23 cellular contexts compared by ENCODE assay signal in genomic region chr14:35419429-35419841, GRCh38. TPM values are rescaled to one million over a fixed set of nuclear protein-coding genes. Genes with fewer than 3 reads are reported as not detected.
DNase-seq lines count a peak whose midpoint lies in the region; ATAC-seq, FAIRE-seq and TF ChIP-seq lines count a peak whose summit lies in the region.
"Had no signal": no experiment of that assay in that cellular context is flagged by ENCODE, and none has a peak within 500 bp of the region (broad histone marks: within the 10 kb centered on the region; RNA-seq: fewer than 3 reads in every experiment).

No MANE protein-coding gene starts in this region.

- H3K9me3 ChIP-seq in PC-3 (ENCODE audit: low read length) (no peaks in the 10 kb centered on the region), mammary epithelial cell (replicated peaks; ENCODE audit: insufficient read depth, low read length) (no peaks in the 10 kb centered on the region), keratinocyte (ENCODE audit: control insufficient read depth, low read depth, low read length) (no peaks in the 10 kb centered on the region)

- dilution Hi-C loops in mammary epithelial cell (cut with HindIII; ENCODE audit: low sequenced_read_pairs) (no loop called here), keratinocyte (cut with MboI; ENCODE audit: extremely low pct_ligation_motif_present, low sequenced_read_pairs) (no loop called here)

- H2AFZ ChIP-seq in PC-3 (ENCODE audit: low read length) (peak overlapping the region; percentile 66), mammary epithelial cell (ENCODE audit: low read depth, low read length) (peak overlapping the region; percentile 57), keratinocyte (ENCODE audit: control insufficient read depth, low read length) (peak overlapping the region; percentile 33)

- POLR2A ChIA-PET in PC-3 (lab: Charles Lee; ENCODE audit: unreplicated experiment), result interaction anchor here (0.6 kb wide), 1 partner anchor 191 kb away, joined by 16 read pairs; no protein-coding TSS in a partner anchor

- intact Hi-C loops in PC-3 (cut with micrococcal nuclease) (no loop called here), mammary epithelial cell (cut with micrococcal nuclease) (no loop called here)

- 97% methylated on average over 4 of the region's 7 CpGs for WGBS in mammary epithelial cell (ENCODE audit: low coverage, missing lambda C conversion rate)

- H3K4me3 ChIP-seq in PC-3 (ENCODE audit: low read length) (no peak overlapping the region), mammary epithelial cell (replicated peaks in 1 of 3; ENCODE audit: insufficient read depth in 1 of 3, low read depth in 2 of 3, low read length in 3 of 3) (no peak overlapping the region), keratinocyte (ENCODE audit: control insufficient read depth in 2 of 3, extremely low read depth in 1 of 3, insufficient read depth in 2 of 3, low read depth in 1 of 3, low read length in 3 of 3) (no peak overlapping the region)

- TF ChIP-seq CTCF in PC-3 (conservative IDR thresholded peaks at IDR 0.05; ENCODE audit: low read depth, low read length) (no peak), mammary epithelial cell (conservative IDR thresholded peaks at IDR 0.05 in 1 of 2, IDR thresholded peaks at IDR 0.05 in 1 of 2; ENCODE audit: extremely low read depth in 1 of 2, insufficient read depth in 1 of 2, low read depth in 1 of 2, low read length in 2 of 2) (no peak), keratinocyte (optimal IDR thresholded peaks at IDR 0.05 in 1 of 3, IDR thresholded peaks at IDR 0.05 in 1 of 3, conservative IDR thresholded peaks at IDR 0.05 in 1 of 3; ENCODE audit: extremely low read depth in 1 of 3, insufficient read depth in 2 of 3, low read length in 3 of 3) (no peak)

- ATAC-seq in PC-3, result peak; percentile 65
- no peak for ATAC-seq in GM19395 (IDR thresholded peaks at IDR 0.05; ENCODE audit: unreplicated experiment)
- ATAC-seq in GM19463 (IDR thresholded peaks at IDR 0.05; ENCODE audit: unreplicated experiment), result no peak

- H3K27ac ChIP-seq in PC-3 (ENCODE audit: low read length) (peak overlapping the region; percentile 10; the same call in 1 of the 2 replicates), mammary epithelial cell (ENCODE audit: insufficient read depth, low read depth, low read length) (no peak overlapping the region), keratinocyte (ENCODE audit: control insufficient read depth, insufficient read depth, low read length) (no peak overlapping the region)
- H3K27ac ChIP-seq: VCaP had no signal

- peak; percentile 92 for DNase-seq in ELR (ENCODE audit: low read depth)
- peak; percentile 31 for DNase-seq in PC-3
- DNase-seq in mammary epithelial cell, result no peak
- DNase-seq in keratinocyte (ENCODE audit: low read depth, low spot score), result no peak
- DNase-seq in stimulated activated CD8-positive, alpha-beta memory T cell treated with anti-CD3 and anti-CD28 coated beads, Interleukin-4, amount 100 ng/mL, for 48 hours, result no peak
- no peak for DNase-seq in NK-92 (lab: John Stamatoyannopoulos, UW; ENCODE audit: unreplicated experiment)
- DNase-seq: activated CD4-positive, alpha-beta T cell treated with anti-CD3 and anti-CD28 coated beads, Interleukin-2, amount 50 U/mL, for 4 hours; activated naive CD8-positive, alpha-beta T cell treated with anti-CD3 and anti-CD28 coated beads for 36 hours; CD8-positive, alpha-beta memory T cell; DMS153; effector memory CD4-positive, alpha-beta T cell; GOT3; head of caudate nucleus; left cardiac atrium; NCI-H1436; NCI-H524 treated with DMSO at 0.1 percent for 48 hours; nucleus accumbens; SIG-M5; stimulated activated CD4-positive, alpha-beta T cell treated with anti-CD3 and anti-CD28 coated beads, Interleukin-4, amount 100 ng/mL, for 1 hour; stimulated activated naive CD4-positive, alpha-beta T cell treated with Interleukin-2 at 50 U/mL for 16 hours had no signal

- H3K27me3 ChIP-seq in PC-3 (ENCODE audit: low read length), result no peaks in the 10 kb centered on the region
- H3K27me3 ChIP-seq in mammary epithelial cell (ENCODE audit: insufficient read depth, low read length), result no peaks in the 10 kb centered on the region
- no peaks in the 10 kb centered on the region for H3K27me3 ChIP-seq in keratinocyte (ENCODE audit: control insufficient read depth, extremely low read depth, insufficient read depth, low read length)

- no peaks in the 10 kb centered on the region for H3K9me2 ChIP-seq in PC-3 (replicated peaks; ENCODE audit: low read length)

- in situ Hi-C loops in mammary epithelial cell (cut with MboI; ENCODE audit: low sequenced_read_pairs in 2 of 2), result loop anchor here in 1 of 2 donors (10.0 to 25.0 kb wide), 3 partner anchors 295 to 857 kb away; partner anchors contain the start of genes PPP2R3C and PRORP

- no peaks in the 10 kb centered on the region for H3F3A ChIP-seq in PC-3 (ENCODE audit: low read length, unreplicated experiment)

- H3K4me1 ChIP-seq in PC-3 (ENCODE audit: insufficient read depth, low read length), result peaks cover 21% of the 10 kb centered on the region
- peaks cover 11% of the 10 kb centered on the region for H3K4me1 ChIP-seq in mammary epithelial cell (ENCODE audit: insufficient read depth, low read length)
- peaks cover 8% of the 10 kb centered on the region for H3K4me1 ChIP-seq in keratinocyte (ENCODE audit: control insufficient read depth, extremely low read depth, insufficient read depth, low read length)

- H4K20me1 ChIP-seq in PC-3 (ENCODE audit: low read length), result no peaks in the 10 kb centered on the region
- no peaks in the 10 kb centered on the region for H4K20me1 ChIP-seq in mammary epithelial cell (ENCODE audit: insufficient read depth, low read length)
- H4K20me1 ChIP-seq in keratinocyte (ENCODE audit: control insufficient read depth, extremely low read depth, insufficient read depth, low read length), result no peaks in the 10 kb centered on the region

- H3K9ac ChIP-seq in PC-3 (ENCODE audit: low read length) (no peak overlapping the region), mammary epithelial cell (ENCODE audit: insufficient read depth, low read length) (no peak overlapping the region), keratinocyte (ENCODE audit: control insufficient read depth, extremely low read depth, insufficient read depth, low read length) (no peak overlapping the region)

- H3K4me2 ChIP-seq in PC-3 (ENCODE audit: low read length) (peak overlapping the region; percentile 39; the same call in 1 of the 2 replicates), mammary epithelial cell (ENCODE audit: insufficient read depth, low read depth, low read length) (no peak overlapping the region), keratinocyte (ENCODE audit: control insufficient read depth, extremely low read depth, insufficient read depth, low read depth, low read length) (peak overlapping the region; percentile 34)

- H3K9me1 ChIP-seq in keratinocyte (ENCODE audit: control insufficient read depth, extremely low read depth, insufficient read depth, low read length), result no peaks in the 10 kb centered on the region

- H3K36me3 ChIP-seq in PC-3 (ENCODE audit: low read depth, low read length) (no peaks in the 10 kb centered on the region), mammary epithelial cell (ENCODE audit: insufficient read depth, low read length) (no peaks in the 10 kb centered on the region), keratinocyte (ENCODE audit: control insufficient read depth in 2 of 2, extremely low read depth in 1 of 2, insufficient read depth in 2 of 2, low read length in 2 of 2) (no peaks in the 10 kb centered on the region)

- H3K79me2 ChIP-seq in PC-3 (ENCODE audit: low read length), result no peaks in the 10 kb centered on the region
- H3K79me2 ChIP-seq in mammary epithelial cell (ENCODE audit: insufficient read depth, low read length), result no peaks in the 10 kb centered on the region
- no peaks in the 10 kb centered on the region for H3K79me2 ChIP-seq in keratinocyte (ENCODE audit: control insufficient read depth, insufficient read depth, low read length)

- CTCF ChIA-PET in PC-3 (lab: Charles Lee) (interaction anchor here (1.0 to 1.2 kb wide), 2 partner anchors 15 to 268 kb away, joined by 3 to 4 read pairs; no protein-coding TSS in a partner anchor), mammary epithelial cell (lab: Charles Lee; ENCODE audit: low non-redundant PET) (interaction anchor here (0.6 kb wide), 1 partner anchor 11 kb away, joined by 3 read pairs; no protein-coding TSS in a partner anchor)

- no TSS peak for BruUV-seq in PC-3 (replicated peaks; lab: Mats Ljungman, UMichigan)
- no TSS peak for BruUV-seq in mammary epithelial cell (replicated peaks; lab: Mats Ljungman, UMichigan)

- no peak for FAIRE-seq in keratinocyte (lab: Jason Lieb, UNC)

RNA-seq across cellular contexts. Expression of gene NFKBIA, which starts 14.9 kb away (rescaled TPM):
- 186 and 226 TPM in 2 replicates for total RNA-seq in PC-3 (2014; rRNA removed)
- total RNA-seq in mammary epithelial cell, result 10 to 100 TPM; 81.0 to 86.7 TPM
- polyA plus RNA-seq in mammary epithelial cell, result 59.8 TPM
- polyA minus RNA-seq in mammary epithelial cell, result 117 TPM
- polyA plus RNA-seq in keratinocyte, result 35.2 to 123 TPM (median 92.6 TPM) in 3 replicates
- 199 TPM for polyA plus RNA-seq in keratinocyte (2011; ENCODE audit: low read depth)
- polyA plus RNA-seq in keratinocyte (2011; cell fraction: cytosol; rRNA removed), result 33.0 and 56.7 TPM in 2 replicates
- 250 and 467 TPM in 2 replicates for polyA plus RNA-seq in keratinocyte (2011; cell fraction: nucleus; rRNA removed)
- polyA plus RNA-seq in keratinocyte (2012; ENCODE audit: low replicate concordance), result 30.3 and 200 TPM in 2 replicates
- polyA minus RNA-seq in keratinocyte, result 122 to 241 TPM (median 215 TPM) in 3 replicates
- 85.2 TPM for polyA minus RNA-seq in keratinocyte (2011; cell fraction: cytosol; rRNA and poly(A)+ RNA removed)
- 232 and 287 TPM in 2 replicates for polyA minus RNA-seq in keratinocyte (2011; cell fraction: nucleus; rRNA and poly(A)+ RNA removed)

Comparison
In these comparisons a context has a peak if more than half of its experiments do, and no peak if none do; other contexts are left out.
1. DNase-seq: peak in ELR (single experiment) and PC-3 (single experiment); none in mammary epithelial cell (single experiment), keratinocyte (single experiment), stimulated activated CD8-positive, alpha-beta memory T cell treated with anti-CD3 and anti-CD28 coated beads, Interleukin-4, amount 100 ng/mL, for 48 hours (single experiment) and NK-92 (single experiment).
2. Peak in every context shown above with its lines, with median percentiles within 50 percentile points of each other: H2AFZ ChIP-seq.